ENCODE assay signal across 36 cellular contexts in the genomic region with DNA sequence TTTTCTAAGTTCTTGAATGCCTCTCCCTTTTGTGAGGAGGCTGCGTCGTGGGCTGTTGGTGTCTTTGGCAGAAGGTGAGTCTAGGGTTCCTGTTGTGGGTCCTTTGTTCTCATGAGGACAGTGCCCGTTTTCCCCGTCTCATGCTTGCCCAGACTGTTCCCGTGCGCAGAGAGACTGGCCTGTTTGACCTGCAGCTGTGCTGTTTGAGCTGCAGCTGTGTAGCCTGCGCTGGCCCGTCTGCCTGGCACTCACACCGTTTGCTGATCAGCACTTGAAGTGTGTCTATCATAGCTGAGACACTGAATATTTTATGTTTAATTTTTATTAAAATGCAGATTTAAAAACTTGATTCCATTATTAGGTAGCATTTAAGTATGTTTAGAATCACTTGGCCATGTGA. TPM values are rescaled to one million over a fixed set of nuclear protein-coding genes. Genes with fewer than 3 reads are reported as not detected.
"Had no signal": no experiment of that assay in that cellular context is flagged by ENCODE, and none has a peak within 500 bp of the region (broad histone marks: within the 10 kb centered on the region; RNA-seq: fewer than 3 reads in every experiment).

No MANE protein-coding gene starts in this region.

- H3K4me2 ChIP-seq: KMS-11, PC-9 had no signal

- H3K9ac ChIP-seq: KMS-11 had no signal

- H3K9me3 ChIP-seq: SJCRH30 had no signal

- H3K27ac ChIP-seq: KMS-11, PC-9, RWPE1, SJCRH30, SK-N-MC had no signal

- H3K4me1 ChIP-seq: SJCRH30 had no signal

- H3K4me3 ChIP-seq: PC-9, SJCRH30, SK-N-MC had no signal

- ATAC-seq: Panc1, Right ventricle myocardium inferior, SK-N-SH treated with all-trans-retinoic acid at 6 μM for 48 hours had no signal

- H3K36me3 ChIP-seq: SJCRH30 had no signal

- H3K27me3 ChIP-seq: SJCRH30 had no signal

- H2AFZ ChIP-seq: PC-9 had no signal

- DNase-seq: Karpas-422, KBM-7, NCI-H1048, NCI-H1092 treated with DMSO at 0.1 percent for 48 hours, NCI-H1105 treated with DMSO at 0.1 percent for 48 hours, NCI-H1436, NCI-H146, NCI-H1694, NCI-H187, NCI-H1930, NCI-H2029 treated with DMSO at 0.1 percent for 48 hours, NCI-H2081 treated with DMSO at 0.1 percent for 48 hours, NCI-H2107, NCI-H2171, NCI-H226, NCI-H446 treated with DMSO at 0.1 percent for 48 hours, NCI-H510A, NCI-H524, NCI-H69, NCI-H748 treated with DMSO at 0.1 percent for 48 hours, NCI-H82, PC-9, SHP77, SIG-M5, SJCRH30 had no signal

RNA-seq across cellular contexts. Expression of a gene that starts 9.9 kb away (rescaled TPM):
- total RNA-seq: LHCN-M2, MCF 10A, OCI-LY7, PC-9, Right ventricle myocardium inferior, RPMI7951, SJCRH30, SK-MEL-5 had no signal
